In genomic region chr16:87950765-87951549, GRCh38 we compare ENCODE assay signal across 8 cellular contexts. TPM values are rescaled to one million over a fixed set of nuclear protein-coding genes. Genes with fewer than 3 reads are reported as not detected.
DNase-seq lines count a peak whose midpoint lies in the region; ATAC-seq and TF ChIP-seq lines count a peak whose summit lies in the region.

Gene BANP (plus strand): TSS chr16:87951434. CDS start chr16:87975116, 23,682 bp downstream.

- H3K9ac ChIP-seq in mucosa of rectum (ENCODE audit: low read depth in 1 of 2, low read length in 2 of 2): peak within 1 kb of the TSS; percentile 89 to 94

- H3K4me3 ChIP-seq in mucosa of rectum (ENCODE audit: low read length in 2 of 2): peak within 1 kb of the TSS; percentile 89 to 95

- peaks cover 41% of the 10 kb centered on the region for H3K36me3 Mint-ChIP-seq in activated T-cell treated with anti-CD3 and anti-CD28 coated beads, Interleukin-2, amount 50 U/mL, for 24 hours (ENCODE audit: low read depth)

- H3K9me3 ChIP-seq in mucosa of rectum (ENCODE audit: control insufficient read depth in 2 of 2, low read length in 2 of 2): no peaks in the 10 kb centered on the region

- peak; percentile 67 for DNase-seq in DMS79 treated with DMSO at 0.1 percent for 48 hours (lab: John Stamatoyannopoulos, UW)
- peak; percentile 96 for DNase-seq in KG1 (lab: John Stamatoyannopoulos, UW)
- peak; percentile 96 for DNase-seq in activated T-cell treated with anti-CD3 and anti-CD28 coated beads, Interleukin-2, amount 50 U/mL, for 24 hours
- DNase-seq in erythroblast (lab: John Stamatoyannopoulos, UW): peak; percentile 98 to 99
- DNase-seq in stimulated activated CD8-positive, alpha-beta memory T cell treated with anti-CD3 and anti-CD28 coated beads, Interleukin-4, amount 100 ng/mL, for 48 hours: peak; percentile 96

- peak within 1 kb of the TSS; percentile 91 for H3K4me3 Mint-ChIP-seq in activated T-cell treated with anti-CD3 and anti-CD28 coated beads, Interleukin-2, amount 50 U/mL, for 24 hours

- H3K27ac ChIP-seq in mucosa of rectum (ENCODE audit: low read depth in 2 of 2, low read length in 2 of 2): peak within 1 kb of the TSS; percentile 94 to 95

- H3K27me3 ChIP-seq in mucosa of rectum (ENCODE audit: control insufficient read depth in 2 of 2, insufficient read depth in 2 of 2, low read length in 2 of 2): no peaks in the 10 kb centered on the region

- ATAC-seq in GM21723 (IDR thresholded peaks at IDR 0.05; ENCODE audit: unreplicated experiment): peak; percentile 93

- TF ChIP-seq POLR2A in erythroblast (IDR thresholded peaks at IDR 0.05; ENCODE audit: low read length): peak; percentile 72

- H3K27me3 Mint-ChIP-seq in activated T-cell treated with anti-CD3 and anti-CD28 coated beads, Interleukin-2, amount 50 U/mL, for 24 hours: no peaks in the 10 kb centered on the region

- H3K4me1 Mint-ChIP-seq in activated T-cell treated with anti-CD3 and anti-CD28 coated beads, Interleukin-2, amount 50 U/mL, for 24 hours (ENCODE audit: low read depth): peaks cover 52% of the 10 kb centered on the region

- peak within 1 kb of the TSS; percentile 99 for H3K27ac Mint-ChIP-seq in activated T-cell treated with anti-CD3 and anti-CD28 coated beads, Interleukin-2, amount 50 U/mL, for 24 hours

- H3K9me3 Mint-ChIP-seq in activated T-cell treated with anti-CD3 and anti-CD28 coated beads, Interleukin-2, amount 50 U/mL, for 24 hours: no peaks in the 10 kb centered on the region

- no peaks in the 10 kb centered on the region for H3K36me3 ChIP-seq in mucosa of rectum (ENCODE audit: control insufficient read depth in 2 of 2, insufficient read depth in 2 of 2, low read length in 2 of 2)

- peaks cover 11 to 37% of the 10 kb centered on the region in 2 donors for H3K4me1 ChIP-seq in mucosa of rectum (ENCODE audit: control insufficient read depth in 2 of 2, insufficient read depth in 2 of 2, low read length in 2 of 2)

TF ChIP-seq in PFSK-1, 5 proteins besides CTCF, POLR2A, EP300 and RAD21:
- TF ChIP-seq FOXP2 (optimal IDR thresholded peaks at IDR 0.05; ENCODE audit: borderline replicate concordance, extremely low read depth, extremely low read length, insufficient read depth) (peak; percentile 87), POLR2AphosphoS5 (IDR thresholded peaks at IDR 0.05; ENCODE audit: low read depth, low read length) (peak; percentile 15; the same call in 1 of the 2 replicates), TAF1 (IDR thresholded peaks at IDR 0.05; ENCODE audit: borderline replicate concordance, insufficient read depth, low read length) (peak; percentile 71; the same call in 1 of the 2 replicates), SIN3A (IDR thresholded peaks at IDR 0.05; ENCODE audit: borderline replicate concordance, insufficient read depth, low read length) (peak; percentile 73; the same call in 1 of the 2 replicates)
- TF ChIP-seq, protein P1, sequence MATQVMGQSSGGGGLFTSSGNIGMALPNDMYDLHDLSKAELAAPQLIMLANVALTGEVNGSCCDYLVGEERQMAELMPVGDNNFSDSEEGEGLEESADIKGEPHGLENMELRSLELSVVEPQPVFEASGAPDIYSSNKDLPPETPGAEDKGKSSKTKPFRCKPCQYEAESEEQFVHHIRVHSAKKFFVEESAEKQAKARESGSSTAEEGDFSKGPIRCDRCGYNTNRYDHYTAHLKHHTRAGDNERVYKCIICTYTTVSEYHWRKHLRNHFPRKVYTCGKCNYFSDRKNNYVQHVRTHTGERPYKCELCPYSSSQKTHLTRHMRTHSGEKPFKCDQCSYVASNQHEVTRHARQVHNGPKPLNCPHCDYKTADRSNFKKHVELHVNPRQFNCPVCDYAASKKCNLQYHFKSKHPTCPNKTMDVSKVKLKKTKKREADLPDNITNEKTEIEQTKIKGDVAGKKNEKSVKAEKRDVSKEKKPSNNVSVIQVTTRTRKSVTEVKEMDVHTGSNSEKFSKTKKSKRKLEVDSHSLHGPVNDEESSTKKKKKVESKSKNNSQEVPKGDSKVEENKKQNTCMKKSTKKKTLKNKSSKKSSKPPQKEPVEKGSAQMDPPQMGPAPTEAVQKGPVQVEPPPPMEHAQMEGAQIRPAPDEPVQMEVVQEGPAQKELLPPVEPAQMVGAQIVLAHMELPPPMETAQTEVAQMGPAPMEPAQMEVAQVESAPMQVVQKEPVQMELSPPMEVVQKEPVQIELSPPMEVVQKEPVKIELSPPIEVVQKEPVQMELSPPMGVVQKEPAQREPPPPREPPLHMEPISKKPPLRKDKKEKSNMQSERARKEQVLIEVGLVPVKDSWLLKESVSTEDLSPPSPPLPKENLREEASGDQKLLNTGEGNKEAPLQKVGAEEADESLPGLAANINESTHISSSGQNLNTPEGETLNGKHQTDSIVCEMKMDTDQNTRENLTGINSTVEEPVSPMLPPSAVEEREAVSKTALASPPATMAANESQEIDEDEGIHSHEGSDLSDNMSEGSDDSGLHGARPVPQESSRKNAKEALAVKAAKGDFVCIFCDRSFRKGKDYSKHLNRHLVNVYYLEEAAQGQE (IDR thresholded peaks at IDR 0.05; ENCODE audit: insufficient read depth in 1 of 2, low read depth in 2 of 2, low read length in 2 of 2): no peak

RNA-seq across cellular contexts. Expression of gene BANP, which starts in this region (rescaled TPM):
- 34.9 TPM for polyA plus RNA-seq in PFSK-1 (2012; ENCODE audit: insufficient read length, low read depth)

Comparison
In these comparisons a context has a peak if more than half of its experiments do, and no peak if none do; other contexts are left out.
1. Peak in every context shown above with its lines: DNase-seq, ATAC-seq, H3K4me3 ChIP-seq and H3K27ac ChIP-seq.